In genomic region chr14:98966465-98967162, GRCh38 we compare ENCODE assay signal across 26 cellular contexts.
"Had no signal": no experiment of that assay in that cellular context is flagged by ENCODE, and none has a peak within 500 bp of the region (broad histone marks: within the 10 kb centered on the region; RNA-seq: fewer than 3 reads in every experiment).

No MANE protein-coding gene starts in this region.

- H3K27me3 ChIP-seq: pancreas, upper lobe of right lung, vagina had no signal

- FAIRE-seq: endometrium, kidney, pancreas, small intestine had no signal

- DNase-seq: cortex of kidney; dorsolateral prefrontal cortex; effector CD8-positive, alpha-beta T cell; esophagus squamous epithelium; foreskin fibroblast; glutamatergic neuron; kidney; left cardiac atrium; left ventricle myocardium inferior; lower lobe of right lung; mesenchymal stem cell; midbrain; occipital lobe; pancreas; right cardiac atrium; small intestine; stimulated activated CD4-positive, alpha-beta T cell treated with anti-CD3 and anti-CD28 coated beads, Interleukin-12 subunit alpha, Interleukin-12 subunit beta, amount 100 ng/mL, for 4 hours; stimulated activated naive CD4-positive, alpha-beta T cell treated with Interleukin-2 at 50 U/mL for 16 hours; tibial artery; upper lobe of right lung had no signal

- H3K27ac ChIP-seq: dorsolateral prefrontal cortex, epithelial cell of prostate, esophagus squamous epithelium, gastroesophageal sphincter, left ventricle myocardium inferior, lower lobe of right lung, pancreas, tibial artery, upper lobe of right lung, vagina had no signal

- H3K4me1 ChIP-seq: gastroesophageal sphincter, left ventricle myocardium inferior, lower lobe of right lung, pancreas, tibial artery, upper lobe of right lung, vagina had no signal

- H3K27ac Mint-ChIP-seq: nephron, progenitor cell of endocrine pancreas had no signal

- H3K4me1 Mint-ChIP-seq: nephron had no signal

- H3K36me3 ChIP-seq: esophagus squamous epithelium, gastroesophageal sphincter, left ventricle myocardium inferior, lower lobe of right lung, pancreas, tibial artery, upper lobe of right lung, vagina had no signal

- H3K9me3 ChIP-seq: esophagus squamous epithelium, gastroesophageal sphincter, left ventricle myocardium inferior, lower lobe of right lung, pancreas, tibial artery, upper lobe of right lung, vagina had no signal

- ATAC-seq: gastroesophageal sphincter, left cardiac atrium, lower lobe of right lung, pancreas, right cardiac atrium, upper lobe of right lung had no signal

- H3K4me3 ChIP-seq: dorsolateral prefrontal cortex, esophagus squamous epithelium, gastroesophageal sphincter, left ventricle myocardium inferior, lower lobe of right lung, pancreas, tibial artery, upper lobe of right lung, vagina had no signal

- H3K4me3 Mint-ChIP-seq: nephron had no signal
